22 cellular contexts compared by ENCODE assay signal in genomic region chr11:82846037-82846383, GRCh38. TPM values are rescaled to one million over a fixed set of nuclear protein-coding genes. Genes with fewer than 3 reads are reported as not detected.
DNase-seq lines count a peak whose midpoint lies in the region; ATAC-seq, FAIRE-seq and TF ChIP-seq lines count a peak whose summit lies in the region.
"Had no signal": no experiment of that assay in that cellular context is flagged by ENCODE, and none has a peak within 500 bp of the region (broad histone marks: within the 10 kb centered on the region; RNA-seq: fewer than 3 reads in every experiment).

No MANE protein-coding gene starts in this region.

- H4K12ac ChIP-seq in trophoblast cell (ENCODE audit: low read depth, low read length): no peak overlapping the region

- H3K36me3 ChIP-seq in cardiac muscle cell (peaks cover 5% of the 10 kb centered on the region), left ventricle myocardium inferior (peaks cover 11% of the 10 kb centered on the region), GM12878 (ENCODE audit: control insufficient read depth in 2 of 2, insufficient read depth in 2 of 2, low read length in 1 of 2) (no peaks in the 10 kb centered on the region), trophoblast cell (ENCODE audit: control insufficient read depth in 1 of 2, insufficient read depth in 2 of 2, low read length in 2 of 2) (no peaks in the 10 kb centered on the region)

- H3K27ac ChIP-seq in cardiac muscle cell (peak overlapping the region; percentile 6), left ventricle myocardium inferior (replicated peaks) (no peak overlapping the region), GM12878 (ENCODE audit: control insufficient read depth, insufficient read depth) (no peak overlapping the region), temporal lobe (ENCODE audit: low read depth, low read length) (peak overlapping the region; percentile 87), trophoblast cell (ENCODE audit: low read depth, low read length) (no peak overlapping the region)
- H3K27ac ChIP-seq: BLaER1, left lung had no signal

- no peak for TF ChIP-seq EP300 in GM12878 (IDR thresholded peaks at IDR 0.05; ENCODE audit: borderline replicate concordance in 1 of 2, control insufficient read depth in 1 of 2, low read depth in 2 of 2, low read length in 2 of 2)

- TF ChIP-seq POLR2A in GM12878 (IDR thresholded peaks at IDR 0.05; ENCODE audit: low read depth, low read length): no peak

- H3K4me1 ChIP-seq in cardiac muscle cell (ENCODE audit: low read depth): peaks cover 15% of the 10 kb centered on the region
- peaks cover 8% of the 10 kb centered on the region for H3K4me1 ChIP-seq in left ventricle myocardium inferior
- no peaks in the 10 kb centered on the region for H3K4me1 ChIP-seq in GM12878 (ENCODE audit: control insufficient read depth, insufficient read depth, low read length)
- H3K4me1 ChIP-seq in trophoblast cell (ENCODE audit: control insufficient read depth in 1 of 2, insufficient read depth in 2 of 2, low read length in 2 of 2): no peaks in the 10 kb centered on the region
- H3K4me1 ChIP-seq: BLaER1, Caco-2, left lung had no signal

- no peak for ATAC-seq in GM12878
- no peak for ATAC-seq in GM21515 (IDR thresholded peaks at IDR 0.05; ENCODE audit: unreplicated experiment)
- ATAC-seq: effector memory CD8-positive, alpha-beta T cell; left lung; Right ventricle myocardium inferior had no signal

- H3K27me3 ChIP-seq in cardiac muscle cell: no peaks in the 10 kb centered on the region
- H3K27me3 ChIP-seq in left ventricle myocardium inferior (ENCODE audit: low read depth): no peaks in the 10 kb centered on the region
- no peaks in the 10 kb centered on the region for H3K27me3 ChIP-seq in GM12878 (replicated peaks in 1 of 2; ENCODE audit: control insufficient read depth in 2 of 2, insufficient read depth in 2 of 2, low read length in 1 of 2)
- no peaks in the 10 kb centered on the region for H3K27me3 ChIP-seq in trophoblast cell (ENCODE audit: insufficient read depth, low read length)
- H3K27me3 ChIP-seq: BLaER1, left lung had no signal

- no peak overlapping the region for H3K18ac ChIP-seq in trophoblast cell (ENCODE audit: low read length)

- H3K9me3 ChIP-seq in cardiac muscle cell (ENCODE audit: low read depth) (no peaks in the 10 kb centered on the region), left ventricle myocardium inferior (replicated peaks) (no peaks in the 10 kb centered on the region), GM12878 (replicated peaks; ENCODE audit: control insufficient read depth, insufficient read depth, low read length) (no peaks in the 10 kb centered on the region), trophoblast cell (ENCODE audit: insufficient read depth, low read depth, low read length) (no peaks in the 10 kb centered on the region)
- H3K9me3 ChIP-seq: BLaER1, Caco-2, left lung had no signal

- DNase-seq in cardiac muscle cell (ENCODE audit: low read depth in 1 of 2, low spot score in 1 of 2) (no peak), left ventricle myocardium inferior (no peak), GM12878 (ENCODE audit: low read depth, low spot score) (no peak), medulla oblongata (ENCODE audit: extremely low spot score) (peak; percentile 62), GM19239 (ENCODE audit: insufficient read length, low spot score) (no peak), trophoblast cell (no peak)
- DNase-seq: activated CD4-positive, alpha-beta T cell treated with anti-CD3 and anti-CD28 coated beads, Interleukin-2, amount 50 U/mL, for 1 hour; activated effector memory CD4-positive, alpha-beta T cell treated with anti-CD3 and anti-CD28 coated beads, Interleukin-2, amount 50 U/mL, for 16 hours; Caco-2; effector memory CD8-positive, alpha-beta T cell; left lung; NCI-H1436; NCI-H2171; NCI-H69; occipital lobe; stimulated activated CD4-positive, alpha-beta T cell treated with anti-CD3 and anti-CD28 coated beads, Interleukin-12 subunit alpha, Interleukin-12 subunit beta, amount 100 ng/mL, for 4 hours; SW 1271 had no signal

- H3K4me2 ChIP-seq in GM12878 (ENCODE audit: control insufficient read depth, insufficient read depth): no peak overlapping the region
- H3K4me2 ChIP-seq in trophoblast cell (ENCODE audit: low read length): no peak overlapping the region
- H3K4me2 ChIP-seq: BLaER1 had no signal

- H2AK5ac ChIP-seq in trophoblast cell (ENCODE audit: low read length): no peak overlapping the region

- H2AFZ ChIP-seq in GM12878 (ENCODE audit: control insufficient read depth, low read depth, low read length) (no peak overlapping the region), trophoblast cell (ENCODE audit: insufficient read depth, low read length, poor library complexity) (no peak overlapping the region)

- no peak overlapping the region for H4K8ac ChIP-seq in trophoblast cell (ENCODE audit: low read depth, low read length)

- no peak overlapping the region for H2BK5ac ChIP-seq in trophoblast cell (ENCODE audit: low read depth, low read length, poor library complexity)

- 89% methylated on average over 2 of the region's 2 CpGs for WGBS in GM12878 (ENCODE audit: insufficient coverage, insufficient replicate concordance, low lambda C conversion rate, missing lambda C conversion rate)
- no CpG with 5 or more reads among the region's 2 CpGs for WGBS in trophoblast cell (ENCODE audit: extremely low coverage, insufficient coverage, insufficient read length)

- no peak overlapping the region for H3K14ac ChIP-seq in trophoblast cell (ENCODE audit: low read length)

- FAIRE-seq in GM12878 (lab: Jason Lieb, UNC): no peak
- no peak for FAIRE-seq in GM19239 (lab: Jason Lieb, UNC)
- FAIRE-seq: A204.1 had no signal

- no peak overlapping the region for H3K23ac ChIP-seq in trophoblast cell (ENCODE audit: low read length)

- in situ Hi-C loops in GM12878 (cut with MboI): no loop called here

- intact Hi-C loops in left ventricle myocardium inferior (cut with micrococcal nuclease): no loop called here
- intact Hi-C loops in GM12878 (cut with micrococcal nuclease; ENCODE audit: unreplicated experiment): no loop called here

- H3K79me2 ChIP-seq in GM12878 (ENCODE audit: control insufficient read depth, insufficient read depth, low read length) (no peaks in the 10 kb centered on the region), trophoblast cell (ENCODE audit: control insufficient read depth, insufficient read depth, low read length, poor library complexity) (no peaks in the 10 kb centered on the region)

- H3K4me3 ChIP-seq in cardiac muscle cell (no peak overlapping the region), left ventricle myocardium inferior (no peak overlapping the region), GM12878 (no peak overlapping the region), trophoblast cell (ENCODE audit: low read depth, low read length) (no peak overlapping the region)
- H3K4me3 ChIP-seq: BLaER1, left lung had no signal

- RAD21 ChIA-PET in GM12878 (lab: Charles Lee; ENCODE audit: unreplicated experiment): interaction anchor here (1.8 kb wide), 1 partner anchor 21 kb away, joined by 3 read pairs; no protein-coding TSS in a partner anchor

- no peak overlapping the region for H3K4ac ChIP-seq in trophoblast cell (ENCODE audit: low read depth, low read length)

- H3K9ac ChIP-seq in GM12878 (ENCODE audit: control insufficient read depth, insufficient read depth, low read length) (no peak overlapping the region), trophoblast cell (ENCODE audit: low read length) (no peak overlapping the region)
- H3K9ac ChIP-seq: BLaER1 had no signal

- POLR2A ChIA-PET in GM12878 (lab: Charles Lee): no interaction called here

- no peaks in the 10 kb centered on the region for H3K79me1 ChIP-seq in trophoblast cell (ENCODE audit: low read length)

- no peak overlapping the region for H2BK12ac ChIP-seq in trophoblast cell (ENCODE audit: low read length)

- no peak overlapping the region for H2BK120ac ChIP-seq in trophoblast cell (ENCODE audit: insufficient read depth, low read length, poor library complexity)

- TF ChIP-seq CTCF in cardiac muscle cell (IDR thresholded peaks at IDR 0.05; ENCODE audit: low read depth, low read length) (no peak), left ventricle myocardium inferior (IDR thresholded peaks at IDR 0.05; ENCODE audit: borderline replicate concordance) (no peak), GM12878 (IDR thresholded peaks at IDR 0.05 in 2 of 3, conservative IDR thresholded peaks at IDR 0.05 in 1 of 3; ENCODE audit: control insufficient read depth in 2 of 3, extremely low read depth in 1 of 3, insufficient read depth in 1 of 3, low read depth in 3 of 3, low read length in 3 of 3) (no peak)

- BruUV-seq in GM12878 (replicated peaks; lab: Mats Ljungman, UMichigan): no TSS peak

- SMC1A ChIA-PET in GM12878 (lab: Charles Lee; ENCODE audit: uncharacterized antibody, unreplicated experiment): interaction anchor here (1.3 to 1.4 kb wide), 2 partner anchors 8 to 9 kb away, joined by 3 to 5 read pairs; no protein-coding TSS in a partner anchor

- CTCF ChIA-PET in GM12878 (lab: Yijun Ruan, JAX): interaction anchor here (1.1 kb wide), 1 partner anchor 70 kb away, joined by 4 read pairs; no protein-coding TSS in a partner anchor

- no peak for TF ChIP-seq RAD21 in GM12878 (IDR thresholded peaks at IDR 0.05; ENCODE audit: insufficient read depth, low read depth, low read length)

- H4K91ac ChIP-seq in trophoblast cell (ENCODE audit: low read depth, low read length): no peak overlapping the region

- H4K20me1 ChIP-seq in GM12878 (ENCODE audit: control insufficient read depth, insufficient read depth): no peaks in the 10 kb centered on the region
- H4K20me1 ChIP-seq: BLaER1 had no signal

RNA-seq across cellular contexts. Expression of gene PRCP, which starts 54.2 kb away (rescaled TPM):
- 58.7 and 61.1 TPM in 2 replicates for total RNA-seq in cardiac muscle cell
- 106 and 130 TPM in 2 replicates for polyA plus RNA-seq in cardiac muscle cell
- 40.2 TPM for total RNA-seq in left ventricle myocardium inferior
- total RNA-seq in GM12878 (2013; cell fraction: nucleolus; rRNA removed): 32.3 and 37.1 TPM in 2 replicates
- 16.1 and 18.3 TPM in 2 replicates for total RNA-seq in GM12878 (2014; rRNA removed)
- 19.4 and 20.2 TPM in 2 replicates for total RNA-seq in GM12878 (2014; rRNA removed; fragmentation: Illumina TruSeq; extraction: Trizol)
- total RNA-seq in GM12878 (2021): 20.6 and 21.5 TPM in 2 replicates
- 16.8 TPM for polyA plus RNA-seq in GM12878 (2011; ENCODE audit: low read depth)
- 43.6 and 55.5 TPM in 2 replicates for polyA plus RNA-seq in GM12878 (2011; rRNA removed)
- 23.9 and 33.0 TPM in 2 replicates for polyA plus RNA-seq in GM12878 (2011; cell fraction: cytosol; rRNA removed)
- 12.0 and 17.6 TPM in 2 replicates for polyA plus RNA-seq in GM12878 (2011; cell fraction: nucleus; rRNA removed)
- polyA plus RNA-seq in GM12878 (2012): 18.7 and 20.6 TPM in 2 replicates
- 26.9 and 30.4 TPM in 2 replicates for polyA plus RNA-seq in GM12878 (2014; fragmentation: Illumina TruSeq; extraction: Trizol)
- 10 to 100 TPM; 21.5 to 25.3 TPM for polyA plus RNA-seq in GM12878 (2014; fragmentation: Nextera tagmentation; extraction: Ambion mirVana)
- 14.2 and 15.4 TPM in 2 replicates for polyA plus RNA-seq in GM12878 (2014; rRNA removed)
- polyA plus RNA-seq in GM12878 (2016; fragmentation: Nextera tagmentation; extraction: Ambion mirVana): 10 to 100 TPM; 14.9 to 15.4 TPM
- polyA minus RNA-seq in GM12878 (2011; rRNA and poly(A)+ RNA removed): 30.4 and 38.0 TPM in 2 replicates
- 14.4 and 14.9 TPM in 2 replicates for polyA minus RNA-seq in GM12878 (2011; cell fraction: cytosol; rRNA and poly(A)+ RNA removed)
- 8.8 and 12.3 TPM in 2 replicates for polyA minus RNA-seq in GM12878 (2011; cell fraction: nucleus; rRNA and poly(A)+ RNA removed)
- 32.9 TPM for total RNA-seq in temporal lobe
- 40.1 and 40.7 TPM in 2 replicates for polyA plus RNA-seq in trophoblast cell (2013)

RNA-seq across cellular contexts. Expression of gene DDIAS, which starts 55.5 kb away (rescaled TPM):
- 2.3 and 4.0 TPM in 2 replicates for total RNA-seq in cardiac muscle cell
- 4.8 and 6.2 TPM in 2 replicates for polyA plus RNA-seq in cardiac muscle cell
- 0.58 TPM for total RNA-seq in left ventricle myocardium inferior
- total RNA-seq in GM12878 (2013; cell fraction: nucleolus; rRNA removed): 6.3 and 6.5 TPM in 2 replicates
- total RNA-seq in GM12878 (2014; rRNA removed): 12.3 and 13.9 TPM in 2 replicates
- 13.1 and 13.6 TPM in 2 replicates for total RNA-seq in GM12878 (2014; rRNA removed; fragmentation: Illumina TruSeq; extraction: Trizol)
- total RNA-seq in GM12878 (2021): 10.3 and 14.2 TPM in 2 replicates
- polyA plus RNA-seq in GM12878 (2011; ENCODE audit: low read depth): 1.8 TPM
- polyA plus RNA-seq in GM12878 (2011; rRNA removed): 14.7 and 19.6 TPM in 2 replicates
- 7.5 and 8.4 TPM in 2 replicates for polyA plus RNA-seq in GM12878 (2011; cell fraction: cytosol; rRNA removed)
- 6.2 and 6.7 TPM in 2 replicates for polyA plus RNA-seq in GM12878 (2011; cell fraction: nucleus; rRNA removed)
- polyA plus RNA-seq in GM12878 (2012): 2.3 and 3.4 TPM in 2 replicates
- polyA plus RNA-seq in GM12878 (2014; fragmentation: Illumina TruSeq; extraction: Trizol): 15.4 and 20.6 TPM in 2 replicates
- polyA plus RNA-seq in GM12878 (2014; fragmentation: Nextera tagmentation; extraction: Ambion mirVana): 1 to 10 TPM; 6.9 to 7.0 TPM
- polyA plus RNA-seq in GM12878 (2014; rRNA removed): 7.2 and 8.8 TPM in 2 replicates
- polyA plus RNA-seq in GM12878 (2016; fragmentation: Nextera tagmentation; extraction: Ambion mirVana): 10 to 100 TPM; 22.6 to 27.8 TPM
- polyA minus RNA-seq in GM12878 (2011; rRNA and poly(A)+ RNA removed): 10.8 and 14.1 TPM in 2 replicates
- polyA minus RNA-seq in GM12878 (2011; cell fraction: cytosol; rRNA and poly(A)+ RNA removed): 4.0 and 4.9 TPM in 2 replicates
- 3.4 and 6.8 TPM in 2 replicates for polyA minus RNA-seq in GM12878 (2011; cell fraction: nucleus; rRNA and poly(A)+ RNA removed)
- 2.5 TPM for total RNA-seq in temporal lobe
- polyA plus RNA-seq in trophoblast cell (2013): 8.8 and 9.1 TPM in 2 replicates

Comparison
In these comparisons a context has a peak if more than half of its experiments do, and no peak if none do; other contexts are left out.
1. H3K27ac ChIP-seq: peak in cardiac muscle cell (single experiment) and temporal lobe (single experiment); none in left ventricle myocardium inferior (single experiment), GM12878 (single experiment) and trophoblast cell (single experiment).